In the genomic region with DNA sequence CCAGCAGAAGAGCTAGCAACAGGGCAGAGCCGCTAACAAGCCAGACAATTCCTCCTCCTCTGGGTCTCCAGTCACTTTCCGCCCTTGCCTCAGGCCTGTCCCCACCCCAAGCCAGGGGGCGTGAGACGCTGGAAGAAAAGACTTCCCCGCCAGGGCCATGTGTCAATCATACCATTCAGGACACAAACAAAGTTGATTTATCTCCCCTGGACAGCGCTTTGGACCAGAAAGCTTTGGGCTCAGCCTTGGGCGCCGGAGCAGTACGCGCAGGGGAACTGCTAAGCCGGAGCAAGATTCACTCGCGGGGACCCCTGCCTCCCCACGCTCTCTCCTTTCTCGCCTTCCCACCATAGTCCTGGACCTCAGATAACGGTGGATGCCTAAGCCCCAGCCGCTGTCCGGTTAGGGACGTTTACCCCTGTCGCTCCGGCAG, we compare ENCODE assay signal across 8 cellular contexts. TPM values are rescaled to one million over a fixed set of nuclear protein-coding genes. Genes with fewer than 3 reads are reported as not detected.
DNase-seq lines count a peak whose midpoint lies in the region; ATAC-seq, FAIRE-seq and TF ChIP-seq lines count a peak whose summit lies in the region.

No MANE protein-coding gene starts in this region.

- ATAC-seq in activated CD8-positive, alpha-beta T cell treated with anti-CD3 and anti-CD28 coated beads, Interleukin-2, amount 10 ng/mL, durations not matched to agents 7 days and 5 days, result peak; percentile 45

- peak overlapping the region; percentile 39 for H3K4me3 Mint-ChIP-seq in activated CD8-positive, alpha-beta T cell treated with anti-CD3 and anti-CD28 coated beads, Interleukin-2, amount 10 ng/mL, durations not matched to agents 7 days and 5 days

- peak overlapping the region; percentile 78 for H3K4me3 ChIP-seq in left ventricle myocardium inferior
- peak overlapping the region; percentile 77 for H3K4me3 ChIP-seq in rectal smooth muscle tissue (ENCODE audit: low read length)

- FAIRE-seq in GM19239 (lab: Jason Lieb, UNC), result no peak

- H3K27ac Mint-ChIP-seq in activated CD8-positive, alpha-beta T cell treated with anti-CD3 and anti-CD28 coated beads, Interleukin-2, amount 10 ng/mL, durations not matched to agents 7 days and 5 days, result no peak overlapping the region

- no peaks in the 10 kb centered on the region for H3K36me3 Mint-ChIP-seq in activated CD8-positive, alpha-beta T cell treated with anti-CD3 and anti-CD28 coated beads, Interleukin-2, amount 10 ng/mL, durations not matched to agents 7 days and 5 days (ENCODE audit: low read depth)

- H3K9ac ChIP-seq in rectal smooth muscle tissue (ENCODE audit: low read length), result no peak overlapping the region

- H3K27me3 Mint-ChIP-seq in activated CD8-positive, alpha-beta T cell treated with anti-CD3 and anti-CD28 coated beads, Interleukin-2, amount 10 ng/mL, durations not matched to agents 7 days and 5 days (ENCODE audit: low read depth), result peaks cover 46% of the 10 kb centered on the region

- CTCF ChIA-PET in activated CD8-positive, alpha-beta T cell treated with anti-CD3 and anti-CD28 coated beads, Interleukin-2, amount 10 ng/mL, durations not matched to agents 7 days and 5 days (lab: Charles Lee), result interaction anchor here (0.8 to 1.8 kb wide), 4 partner anchors 10 to 77 kb away, joined by 3 to 25 read pairs (median 4); no protein-coding TSS in a partner anchor

- peak; percentile 37 for TF ChIP-seq CTCF in left ventricle myocardium inferior (IDR thresholded peaks at IDR 0.05; ENCODE audit: borderline replicate concordance)

- H3K9me3 ChIP-seq in left ventricle myocardium inferior (replicated peaks), result peaks cover 14% of the 10 kb centered on the region

- DNase-seq in ELF-1 (ENCODE audit: low read depth, low spot score) (peak; percentile 90), left ventricle myocardium inferior (peak; percentile 63), NCI-H1436 (lab: John Stamatoyannopoulos, UW) (no peak), GM19239 (ENCODE audit: insufficient read length, low spot score) (no peak), ACHN (no peak), COLO829 (ENCODE audit: low spot score) (no peak)
- no peak for DNase-seq in activated CD8-positive, alpha-beta T cell treated with anti-CD3 and anti-CD28 coated beads, Interleukin-2, amount 10 ng/mL, durations not matched to agents 7 days and 5 days

- peaks cover 39% of the 10 kb centered on the region for H3K4me1 ChIP-seq in left ventricle myocardium inferior
- no peaks in the 10 kb centered on the region for H3K4me1 ChIP-seq in rectal smooth muscle tissue (ENCODE audit: control insufficient read depth, insufficient read depth, low read length)

- peaks cover 3% of the 10 kb centered on the region for H3K9me3 Mint-ChIP-seq in activated CD8-positive, alpha-beta T cell treated with anti-CD3 and anti-CD28 coated beads, Interleukin-2, amount 10 ng/mL, durations not matched to agents 7 days and 5 days (ENCODE audit: insufficient read depth)

- H3K36me3 ChIP-seq in left ventricle myocardium inferior (no peaks in the 10 kb centered on the region), rectal smooth muscle tissue (ENCODE audit: control insufficient read depth, insufficient read depth, low read length) (no peaks in the 10 kb centered on the region)

- intact Hi-C loops in left ventricle myocardium inferior (cut with micrococcal nuclease), result no loop called here

- in situ Hi-C loops in ACHN (cut with HindIII; ENCODE audit: low pct_ligation_motif_present, low pct_unique_long_range_greater_than_20kb, low sequenced_read_pairs), result no loop called here

- H3K4me1 Mint-ChIP-seq in activated CD8-positive, alpha-beta T cell treated with anti-CD3 and anti-CD28 coated beads, Interleukin-2, amount 10 ng/mL, durations not matched to agents 7 days and 5 days (ENCODE audit: low read depth), result peaks cover 17% of the 10 kb centered on the region

- POLR2A ChIA-PET in activated CD8-positive, alpha-beta T cell treated with anti-CD3 and anti-CD28 coated beads, Interleukin-2, amount 10 ng/mL, durations not matched to agents 7 days and 5 days (lab: Charles Lee), result interaction anchor here (1.1 kb wide), 1 partner anchor 27 kb away, joined by 3 read pairs; no protein-coding TSS in a partner anchor

- H3K27ac ChIP-seq in left ventricle myocardium inferior (replicated peaks) (peak overlapping the region; percentile 97), rectal smooth muscle tissue (ENCODE audit: low read depth, low read length) (peak overlapping the region; percentile 33)

- H3K27me3 ChIP-seq in left ventricle myocardium inferior (ENCODE audit: low read depth) (peaks cover 7% of the 10 kb centered on the region), rectal smooth muscle tissue (ENCODE audit: control insufficient read depth, insufficient read depth, low read length) (no peaks in the 10 kb centered on the region)

RNA-seq across cellular contexts. Expression of gene LRRC2, which starts 0.5 kb away (rescaled TPM):
- total RNA-seq in activated CD8-positive, alpha-beta T cell treated with anti-CD3 and anti-CD28 coated beads, Interleukin-2, amount 10 ng/mL, durations not matched to agents 7 days and 5 days, result under 1 TPM in 1 of 2 experiments, not detected in 1; 0.11 TPM
- 114 TPM for total RNA-seq in left ventricle myocardium inferior

RNA-seq across cellular contexts. Expression of gene FAM240A, which starts 46.7 kb away (rescaled TPM):
- not detected for total RNA-seq in activated CD8-positive, alpha-beta T cell treated with anti-CD3 and anti-CD28 coated beads, Interleukin-2, amount 10 ng/mL, durations not matched to agents 7 days and 5 days
- total RNA-seq in left ventricle myocardium inferior, result not detected

Comparison
In these comparisons a context has a peak if more than half of its experiments do, and no peak if none do; other contexts are left out.
1. DNase-seq: peak in ELF-1 (single experiment) and left ventricle myocardium inferior (single experiment); none in activated CD8-positive, alpha-beta T cell treated with anti-CD3 and anti-CD28 coated beads, Interleukin-2, amount 10 ng/mL, durations not matched to agents 7 days and 5 days (single experiment), NCI-H1436 (single experiment), GM19239 (single experiment), ACHN (single experiment) and COLO829 (single experiment).
2. RNA of gene LRRC2, which starts 0.5 kb away (total RNA-seq): 114 TPM in left ventricle myocardium inferior (single experiment); 0.11 TPM in activated CD8-positive, alpha-beta T cell treated with anti-CD3 and anti-CD28 coated beads, Interleukin-2, amount 10 ng/mL, durations not matched to agents 7 days and 5 days; every median in the first group is over 100 times any median in the second.